11 cellular contexts compared by ENCODE assay signal in genomic region chrX:16839852-16840460, GRCh38. TPM values are rescaled to one million over a fixed set of nuclear protein-coding genes. Genes with fewer than 3 reads are reported as not detected.
A peak's percentile ranks its signal among the peaks of the same experiment; 100 is the strongest.
DNase-seq lines count a peak whose midpoint lies in the region; ATAC-seq and TF ChIP-seq lines count a peak whose summit lies in the region.
"Had no signal": no experiment of that assay in that cellular context is flagged by ENCODE, and none has a peak within 500 bp of the region (broad histone marks: within the 10 kb centered on the region; RNA-seq: fewer than 3 reads in every experiment).

No MANE protein-coding gene starts in this region.

- H3K36me3 ChIP-seq in WERI-Rb-1 = peaks cover 93% of the 10 kb centered on the region
- H3K36me3 ChIP-seq in urinary bladder (ENCODE audit: insufficient read depth) = no peaks in the 10 kb centered on the region

- TF ChIP-seq CTCF in WERI-Rb-1 (IDR thresholded peaks at IDR 0.05; ENCODE audit: low read depth, low read length) = no peak

- H3K9me3 ChIP-seq in WERI-Rb-1 (ENCODE audit: severe bottlenecking) = no peaks in the 10 kb centered on the region
- H3K9me3 ChIP-seq: Caco-2 had no signal

- H3K4me3 ChIP-seq in WERI-Rb-1 (ENCODE audit: low read depth, low read length) (no peak overlapping the region), urinary bladder (ENCODE audit: low read depth, low read length) (no peak overlapping the region)
- H3K4me3 ChIP-seq: lung had no signal

- in situ Hi-C loops in G401 (cut with HindIII; ENCODE audit: low sequenced_read_pairs) = no loop called here

- H3K4me1 ChIP-seq in urinary bladder (ENCODE audit: insufficient read depth) = no peaks in the 10 kb centered on the region
- H3K4me1 ChIP-seq: Caco-2 had no signal

- H3K27ac ChIP-seq in WERI-Rb-1 (peak overlapping the region; percentile 88), urinary bladder (ENCODE audit: low read depth) (peak overlapping the region; percentile 6)

- DNase-seq in stimulated activated CD4-positive, alpha-beta T cell treated with anti-CD3 and anti-CD28 coated beads, Interleukin-15, amount 100 ng/mL, for 24 hours = peak; percentile 14
- DNase-seq in stimulated activated CD4-positive, alpha-beta T cell treated with anti-CD3 and anti-CD28 coated beads, Interleukin-2, amount 100 ng/mL, for 24 hours = no peak
- DNase-seq in WERI-Rb-1 (peak; percentile 75), head of caudate nucleus (peak in 38 of 42 donors; percentile 12 to 86 (median 60)), NCI-H446 treated with DMSO at 0.1 percent for 48 hours (lab: John Stamatoyannopoulos, UW) (no peak), G401 (ENCODE audit: low spot score) (no peak)
- DNase-seq: NCI-H510A had no signal

- 75% methylated on average over 14 of the region's 14 CpGs for WGBS in urinary bladder

- no peak for ATAC-seq in GM18520 (IDR thresholded peaks at IDR 0.05; ENCODE audit: unreplicated experiment)

- H3K27me3 ChIP-seq in WERI-Rb-1 (ENCODE audit: insufficient read depth, low read depth, severe bottlenecking) = no peaks in the 10 kb centered on the region

- intact Hi-C loops in head of caudate nucleus (cut with DNase I) = no loop called here

RNA-seq across cellular contexts. Expression of gene RBBP7, which starts 30.2 kb away (rescaled TPM):
- 128 TPM for total RNA-seq in urinary bladder
- polyA plus RNA-seq in urinary bladder = 121 TPM
- 99.0 and 131 TPM in 2 replicates for total RNA-seq in G401 (2014; rRNA removed; shearing (Covaris generic))

RNA-seq across cellular contexts. Expression of gene TXLNG, which starts 53.7 kb away (rescaled TPM):
- total RNA-seq in urinary bladder = 12.2 TPM
- polyA plus RNA-seq in urinary bladder = 8.5 TPM
- total RNA-seq in G401 (2014; rRNA removed; shearing (Covaris generic)) = 17.5 and 20.7 TPM in 2 replicates

Comparison
In these comparisons a context has a peak if more than half of its experiments do, and no peak if none do; other contexts are left out.
1. DNase-seq: peak in stimulated activated CD4-positive, alpha-beta T cell treated with anti-CD3 and anti-CD28 coated beads, Interleukin-15, amount 100 ng/mL, for 24 hours (single experiment), WERI-Rb-1 (single experiment) and head of caudate nucleus (38 of 42); none in stimulated activated CD4-positive, alpha-beta T cell treated with anti-CD3 and anti-CD28 coated beads, Interleukin-2, amount 100 ng/mL, for 24 hours (0 of 2), NCI-H446 treated with DMSO at 0.1 percent for 48 hours (single experiment) and G401 (single experiment).